28 cellular contexts compared by ENCODE assay signal in the genomic region with DNA sequence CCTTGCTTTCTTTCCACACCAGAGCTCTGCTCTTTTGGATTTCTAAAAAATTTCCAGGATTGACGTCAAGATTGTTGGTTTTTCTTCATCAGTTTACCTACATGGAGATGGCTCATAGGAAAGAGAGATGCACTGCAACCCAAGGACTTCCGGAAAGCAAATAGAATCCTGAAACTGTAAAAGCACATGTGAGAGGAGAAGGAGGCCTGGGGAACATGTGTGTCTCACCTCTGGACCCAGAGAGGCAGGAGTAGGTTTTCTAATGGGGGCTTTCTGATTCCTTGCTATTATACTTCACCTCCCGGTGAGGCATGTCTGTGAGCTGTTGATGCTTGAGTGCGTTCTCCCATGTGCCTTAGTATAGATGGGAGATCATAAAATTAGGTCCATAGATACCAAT.
DNase-seq lines count a peak whose midpoint lies in the region; ATAC-seq, FAIRE-seq and TF ChIP-seq lines count a peak whose summit lies in the region.
"Had no signal": no experiment of that assay in that cellular context is flagged by ENCODE, and none has a peak within 500 bp of the region (broad histone marks: within the 10 kb centered on the region; RNA-seq: fewer than 3 reads in every experiment).

No MANE protein-coding gene starts in this region.

- no peak overlapping the region for H2AFZ ChIP-seq in HepG2 (ENCODE audit: low read length)

- no peak for DNase-seq in HepG2 (ENCODE audit: low spot score)
- no peak for DNase-seq in right lobe of liver
- DNase-seq: 8988T; ACHN; AML-193; BE2C; C1 segment of cervical spinal cord; Caco-2; Calu3; CD4-positive, alpha-beta memory T cell; CD4-positive, alpha-beta T cell; CD4-positive, CD25-positive, alpha-beta regulatory T cell; CD8-positive, alpha-beta memory T cell; CD8-positive, alpha-beta T cell; COR-L47; DMS 273 treated with DMSO at 0.1 percent for 48 hours; DMS153; DMS53; DMS79; DMS79 treated with DMSO at 0.1 percent for 48 hours; DND-41; EL had no signal

- H3K4me3 ChIP-seq in HepG2 (replicated peaks in 1 of 3; ENCODE audit: insufficient read depth in 1 of 3, low read depth in 2 of 3, low read length in 3 of 3) (no peak overlapping the region), right lobe of liver (no peak overlapping the region)
- H3K4me3 ChIP-seq: A549; BLaER1; BLaER1 treated with 17β-estradiol and CSF1 and Interleukin-3, amounts not matched to agents 10 nM and 100 nM had no signal

- 7% methylated on average over 4 of the region's 4 CpGs for WGBS in HepG2 (ENCODE audit: low lambda C conversion rate)
- WGBS in right lobe of liver (ENCODE audit: insufficient coverage, low coverage, low lambda C conversion rate, missing lambda C conversion rate), result 55% methylated on average over 4 of the region's 4 CpGs

- TF ChIP-seq CTCF in HepG2 (CRISPR knock-in tag; IDR thresholded peaks at IDR 0.05) (no peak), right lobe of liver (IDR thresholded peaks at IDR 0.05) (no peak)

- no peak for TF ChIP-seq RAD21 in HepG2 (CRISPR knock-in tag; IDR thresholded peaks at IDR 0.05)

- in situ Hi-C loops in HepG2 (cut with HindIII; ENCODE audit: extremely low pct_ligation_motif_present, low pct_unique_long_range_greater_than_20kb), result no loop called here

- H3K9ac ChIP-seq in HepG2 (ENCODE audit: insufficient read depth, low read depth, low read length), result no peak overlapping the region
- H3K9ac ChIP-seq: BLaER1; BLaER1 treated with 17β-estradiol and CSF1 and Interleukin-3, amounts not matched to agents 10 nM and 100 nM had no signal

- POLR2A ChIA-PET in HepG2 (lab: Yijun Ruan, JAX), result no interaction called here

- CTCF ChIA-PET in HepG2 (lab: Yijun Ruan, JAX; ENCODE audit: low intra/inter-chr PET ratio, low total read pairs), result no interaction called here

- H4K20me1 ChIP-seq in HepG2 (ENCODE audit: insufficient read depth, low read length), result no peaks in the 10 kb centered on the region
- H4K20me1 ChIP-seq: BLaER1; BLaER1 treated with 17β-estradiol and CSF1 and Interleukin-3, amounts not matched to agents 10 nM and 100 nM had no signal

- TF ChIP-seq EP300 in HepG2 (IDR thresholded peaks at IDR 0.05; ENCODE audit: low read depth in 2 of 2, low read length in 2 of 2), result no peak
- TF ChIP-seq EP300 in HepG2 (CRISPR knock-in tag; IDR thresholded peaks at IDR 0.05; ENCODE audit: borderline replicate concordance), result no peak

- H3K27ac ChIP-seq in HepG2 (ENCODE audit: extremely low read length, insufficient read depth, low read length), result no peak overlapping the region
- H3K27ac ChIP-seq in right lobe of liver, result no peak overlapping the region
- H3K27ac ChIP-seq: 22Rv1; A549; BLaER1; BLaER1 treated with 17β-estradiol and CSF1 and Interleukin-3, amounts not matched to agents 10 nM and 100 nM had no signal

- H3K4me1 ChIP-seq in HepG2 (ENCODE audit: insufficient read depth, low read length), result no peaks in the 10 kb centered on the region
- H3K4me1 ChIP-seq in right lobe of liver, result no peaks in the 10 kb centered on the region
- H3K4me1 ChIP-seq: A549; BE2C; BLaER1; BLaER1 treated with 17β-estradiol and CSF1 and Interleukin-3, amounts not matched to agents 10 nM and 100 nM; Caco-2 had no signal

- no peak for FAIRE-seq in HepG2 (lab: Jason Lieb, UNC)
- FAIRE-seq: A204.1, A549, D721Med had no signal

- no peak overlapping the region for H3K4me2 ChIP-seq in HepG2 (ENCODE audit: low read depth, low read length)
- H3K4me2 ChIP-seq: A549; BLaER1; BLaER1 treated with 17β-estradiol and CSF1 and Interleukin-3, amounts not matched to agents 10 nM and 100 nM had no signal

- no TSS peak for BruUV-seq in HepG2 (replicated peaks; lab: Mats Ljungman, UMichigan)

- TF ChIP-seq POLR2A in HepG2 (IDR thresholded peaks at IDR 0.05; ENCODE audit: insufficient read depth in 1 of 2, low read depth in 2 of 2, low read length in 2 of 2), result no peak
- no peak for TF ChIP-seq POLR2A in right lobe of liver (IDR thresholded peaks at IDR 0.05)

- ATAC-seq in HepG2 (no peak), right lobe of liver (no peak)
- ATAC-seq: A549; CD8-positive, alpha-beta T cell had no signal

- H3K27me3 ChIP-seq in HepG2 (ENCODE audit: control insufficient read depth in 1 of 2, insufficient read depth in 2 of 2, low read length in 2 of 2), result peaks cover 0 to 8% of the 10 kb centered on the region in 2 experiments; a peak in 1 of 5 replicates
- no peaks in the 10 kb centered on the region for H3K27me3 ChIP-seq in right lobe of liver
- H3K27me3 ChIP-seq: BE2C; BLaER1; BLaER1 treated with 17β-estradiol and CSF1 and Interleukin-3, amounts not matched to agents 10 nM and 100 nM had no signal

- no peaks in the 10 kb centered on the region for H3K36me3 ChIP-seq in HepG2 (replicated peaks in 1 of 2; ENCODE audit: control insufficient read depth in 1 of 2, insufficient read depth in 2 of 2, low read length in 2 of 2)
- H3K36me3 ChIP-seq in right lobe of liver, result no peaks in the 10 kb centered on the region
- H3K36me3 ChIP-seq: BE2C; BLaER1; BLaER1 treated with 17β-estradiol and CSF1 and Interleukin-3, amounts not matched to agents 10 nM and 100 nM had no signal

- intact Hi-C loops in HepG2 (cut with micrococcal nuclease; ENCODE audit: unreplicated experiment), result no loop called here
- intact Hi-C loops in right lobe of liver (cut with DNase I), result no loop called here

- H3K9me3 ChIP-seq in HepG2 (ENCODE audit: low read length) (no peaks in the 10 kb centered on the region), right lobe of liver (no peaks in the 10 kb centered on the region)
- H3K9me3 ChIP-seq: A549, BE2C, Caco-2 had no signal

- no peaks in the 10 kb centered on the region for H3K79me2 ChIP-seq in HepG2 (ENCODE audit: insufficient read depth, low read length)

TF ChIP-seq in HepG2, 621 proteins besides CTCF, POLR2A, EP300 and RAD21:
- TF ChIP-seq, protein P1, sequence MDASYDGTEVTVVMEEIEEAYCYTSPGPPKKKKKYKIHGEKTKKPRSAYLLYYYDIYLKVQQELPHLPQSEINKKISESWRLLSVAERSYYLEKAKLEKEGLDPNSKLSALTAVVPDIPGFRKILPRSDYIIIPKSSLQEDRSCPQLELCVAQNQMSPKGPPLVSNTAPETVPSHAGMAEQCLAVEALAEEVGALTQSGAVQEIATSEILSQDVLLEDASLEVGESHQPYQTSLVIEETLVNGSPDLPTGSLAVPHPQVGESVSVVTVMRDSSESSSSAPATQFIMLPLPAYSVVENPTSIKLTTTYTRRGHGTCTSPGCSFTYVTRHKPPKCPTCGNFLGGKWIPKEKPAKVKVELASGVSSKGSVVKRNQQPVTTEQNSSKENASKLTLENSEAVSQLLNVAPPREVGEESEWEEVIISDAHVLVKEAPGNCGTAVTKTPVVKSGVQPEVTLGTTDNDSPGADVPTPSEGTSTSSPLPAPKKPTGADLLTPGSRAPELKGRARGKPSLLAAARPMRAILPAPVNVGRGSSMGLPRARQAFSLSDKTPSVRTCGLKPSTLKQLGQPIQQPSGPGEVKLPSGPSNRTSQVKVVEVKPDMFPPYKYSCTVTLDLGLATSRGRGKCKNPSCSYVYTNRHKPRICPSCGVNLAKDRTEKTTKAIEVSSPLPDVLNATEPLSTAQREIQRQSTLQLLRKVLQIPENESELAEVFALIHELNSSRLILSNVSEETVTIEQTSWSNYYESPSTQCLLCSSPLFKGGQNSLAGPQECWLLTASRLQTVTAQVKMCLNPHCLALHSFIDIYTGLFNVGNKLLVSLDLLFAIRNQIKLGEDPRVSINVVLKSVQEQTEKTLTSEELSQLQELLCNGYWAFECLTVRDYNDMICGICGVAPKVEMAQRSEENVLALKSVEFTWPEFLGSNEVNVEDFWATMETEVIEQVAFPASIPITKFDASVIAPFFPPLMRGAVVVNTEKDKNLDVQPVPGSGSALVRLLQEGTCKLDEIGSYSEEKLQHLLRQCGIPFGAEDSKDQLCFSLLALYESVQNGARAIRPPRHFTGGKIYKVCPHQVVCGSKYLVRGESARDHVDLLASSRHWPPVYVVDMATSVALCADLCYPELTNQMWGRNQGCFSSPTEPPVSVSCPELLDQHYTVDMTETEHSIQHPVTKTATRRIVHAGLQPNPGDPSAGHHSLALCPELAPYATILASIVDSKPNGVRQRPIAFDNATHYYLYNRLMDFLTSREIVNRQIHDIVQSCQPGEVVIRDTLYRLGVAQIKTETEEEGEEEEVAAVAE (CRISPR knock-in tag; IDR thresholded peaks at IDR 0.05; ENCODE audit: borderline replicate concordance), result no peak
- TF ChIP-seq, protein P2, sequence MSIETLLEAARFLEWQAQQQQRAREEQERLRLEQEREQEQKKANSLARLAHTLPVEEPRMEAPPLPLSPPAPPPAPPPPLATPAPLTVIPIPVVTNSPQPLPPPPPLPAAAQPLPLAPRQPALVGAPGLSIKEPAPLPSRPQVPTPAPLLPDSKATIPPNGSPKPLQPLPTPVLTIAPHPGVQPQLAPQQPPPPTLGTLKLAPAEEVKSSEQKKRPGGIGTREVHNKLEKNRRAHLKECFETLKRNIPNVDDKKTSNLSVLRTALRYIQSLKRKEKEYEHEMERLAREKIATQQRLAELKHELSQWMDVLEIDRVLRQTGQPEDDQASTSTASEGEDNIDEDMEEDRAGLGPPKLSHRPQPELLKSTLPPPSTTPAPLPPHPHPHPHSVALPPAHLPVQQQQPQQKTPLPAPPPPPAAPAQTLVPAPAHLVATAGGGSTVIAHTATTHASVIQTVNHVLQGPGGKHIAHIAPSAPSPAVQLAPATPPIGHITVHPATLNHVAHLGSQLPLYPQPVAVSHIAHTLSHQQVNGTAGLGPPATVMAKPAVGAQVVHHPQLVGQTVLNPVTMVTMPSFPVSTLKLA (IDR thresholded peaks at IDR 0.05), result peak; percentile 100
